ENCODE assay signal across 11 cellular contexts in the genomic region with DNA sequence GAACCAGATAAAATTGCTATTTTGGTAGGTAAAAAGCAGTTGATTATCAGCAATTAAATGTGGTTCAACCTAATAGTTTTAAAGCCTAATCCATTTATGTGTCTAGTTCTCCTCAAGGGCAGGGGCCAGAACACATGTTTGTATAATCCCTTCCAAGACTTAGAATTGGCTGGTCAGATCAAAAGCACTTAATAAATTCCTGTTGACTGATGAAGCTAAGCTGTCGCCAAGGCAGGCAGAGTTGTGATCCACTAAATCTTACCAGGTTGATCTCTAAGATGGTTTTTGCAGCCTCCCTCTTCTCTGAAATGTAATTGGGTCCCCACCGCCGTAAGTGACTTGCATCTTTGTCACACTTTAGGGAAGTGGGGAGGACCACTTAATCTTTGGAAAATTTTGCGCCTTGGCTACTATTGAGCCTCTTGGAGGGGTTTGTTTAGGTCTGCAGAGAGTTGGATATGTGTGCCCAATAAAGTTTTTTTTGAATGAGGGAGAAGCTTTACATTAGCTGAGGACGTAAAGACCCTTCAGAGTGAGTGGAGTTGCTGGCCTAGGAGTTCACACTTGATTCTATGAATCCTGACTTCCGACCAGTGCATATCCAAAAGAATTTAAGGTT.
DNase-seq lines count a peak whose midpoint lies in the region; ATAC-seq and TF ChIP-seq lines count a peak whose summit lies in the region.
"Had no signal": no experiment of that assay in that cellular context is flagged by ENCODE, and none has a peak within 500 bp of the region (broad histone marks: within the 10 kb centered on the region; RNA-seq: fewer than 3 reads in every experiment).

No MANE protein-coding gene starts in this region.

- H3F3A ChIP-seq in GM23248 (ENCODE audit: insufficient read depth), result no peaks in the 10 kb centered on the region

- H3K4me3 ChIP-seq in GM23248 (no peak overlapping the region), RWPE2 (ENCODE audit: severe bottlenecking) (no peak overlapping the region), fibroblast of villous mesenchyme (ENCODE audit: low read depth, low read length) (no peak overlapping the region), retinal pigment epithelial cell (ENCODE audit: low read length) (peak overlapping the region; percentile 5), adrenal gland (no peak overlapping the region)

- H3K4me2 ChIP-seq in GM23248 (ENCODE audit: unreplicated experiment), result no peak overlapping the region

- intact Hi-C loops in adrenal gland (cut with DNase I), result no loop called here

- H2AFZ ChIP-seq in GM23248, result no peak overlapping the region

- no peak for TF ChIP-seq POLR2A in adrenal gland (IDR thresholded peaks at IDR 0.05)

- TF ChIP-seq CTCF in RWPE2 (IDR thresholded peaks at IDR 0.05; ENCODE audit: poor library complexity, severe bottlenecking), result no peak
- TF ChIP-seq CTCF in fibroblast of villous mesenchyme (IDR thresholded peaks at IDR 0.05; ENCODE audit: insufficient read depth, low read depth, low read length), result no peak
- TF ChIP-seq CTCF in retinal pigment epithelial cell (conservative IDR thresholded peaks at IDR 0.05; ENCODE audit: low read depth, low read length), result no peak
- no peak for TF ChIP-seq CTCF in adrenal gland (IDR thresholded peaks at IDR 0.05)

- in situ Hi-C loops in GM23248 (cut with MboI), result no loop called here

- H3K9me2 ChIP-seq in GM23248 (ENCODE audit: insufficient read depth), result no peaks in the 10 kb centered on the region

- H3K9me3 ChIP-seq in GM23248 (ENCODE audit: low read depth) (no peaks in the 10 kb centered on the region), RWPE2 (ENCODE audit: severe bottlenecking) (peaks cover 5% of the 10 kb centered on the region), adrenal gland (replicated peaks in 1 of 3) (no peaks in the 10 kb centered on the region)

- ATAC-seq in RWPE2 (ENCODE audit: low read depth) (peak; percentile 31; the same call in 1 of the 3 replicates), GM18520 (IDR thresholded peaks at IDR 0.05; ENCODE audit: unreplicated experiment) (no peak)
- ATAC-seq: stimulated activated naive CD8-positive, alpha-beta T cell treated with anti-CD3 and anti-CD28 coated beads, Interleukin-15, amount 100 ng/mL, for 72 hours had no signal

- peaks cover 67% of the 10 kb centered on the region for H3K79me2 ChIP-seq in GM23248 (ENCODE audit: insufficient read depth)

- H3K27ac ChIP-seq in GM23248 (no peak overlapping the region), RWPE2 (ENCODE audit: poor library complexity, severe bottlenecking) (no peak overlapping the region), adrenal gland (no peak overlapping the region)
- H3K27ac ChIP-seq: C4-2B had no signal

- H3K9ac ChIP-seq in GM23248, result no peak overlapping the region

- peak; percentile 28 for DNase-seq in GM23248
- DNase-seq in RWPE2 (ENCODE audit: low spot score), result no peak
- DNase-seq in fibroblast of villous mesenchyme (ENCODE audit: low read depth), result peak; percentile 33
- DNase-seq in retinal pigment epithelial cell (ENCODE audit: low read depth), result peak; percentile 84
- no peak for DNase-seq in adrenal gland
- no peak for DNase-seq in OCI-M2 (lab: John Stamatoyannopoulos, UW; ENCODE audit: unreplicated experiment)
- DNase-seq: NCI-H146; NCI-H526; stimulated activated naive CD8-positive, alpha-beta T cell treated with anti-CD3 and anti-CD28 coated beads, Interleukin-15, amount 100 ng/mL, for 72 hours had no signal

- H3K4me1 ChIP-seq in GM23248 (ENCODE audit: insufficient read depth) (peaks cover 11% of the 10 kb centered on the region), RWPE2 (ENCODE audit: insufficient read depth, poor library complexity, severe bottlenecking) (no peaks in the 10 kb centered on the region), adrenal gland (replicated peaks in 1 of 2) (no peaks in the 10 kb centered on the region)

- no peaks in the 10 kb centered on the region for H4K20me1 ChIP-seq in GM23248 (ENCODE audit: insufficient read depth)

- 66 to 68% methylated on average over 6 of the region's 6 CpGs for WGBS in GM23248 (ENCODE audit: low coverage in 1 of 2, low lambda C conversion rate in 2 of 2, missing lambda C conversion rate in 2 of 2), 2 experiments
- 85 to 95% (median 91%) methylated on average over 6 of the region's 6 CpGs for WGBS in adrenal gland, 4 donors

- H3K27me3 ChIP-seq in GM23248 (replicated peaks; ENCODE audit: insufficient read depth) (no peaks in the 10 kb centered on the region), RWPE2 (ENCODE audit: insufficient read depth, poor library complexity, severe bottlenecking) (no peaks in the 10 kb centered on the region), adrenal gland (no peaks in the 10 kb centered on the region)

- peaks cover 4% of the 10 kb centered on the region for H3K36me3 ChIP-seq in GM23248 (ENCODE audit: low read depth)
- peaks cover 24% of the 10 kb centered on the region for H3K36me3 ChIP-seq in RWPE2 (ENCODE audit: low read depth)
- peaks cover 0 to 2% of the 10 kb centered on the region in 2 donors for H3K36me3 ChIP-seq in adrenal gland (replicated peaks in 1 of 2)

Comparison
In these comparisons a context has a peak if more than half of its experiments do, and no peak if none do; other contexts are left out.
1. DNase-seq: peak in GM23248 (single experiment), fibroblast of villous mesenchyme (single experiment) and retinal pigment epithelial cell (single experiment); none in RWPE2 (single experiment), adrenal gland (0 of 7) and OCI-M2 (single experiment).